11 cellular contexts compared by ENCODE assay signal in genomic region chr7:20343954-20344353, GRCh38. TPM values are rescaled to one million over a fixed set of nuclear protein-coding genes. Genes with fewer than 3 reads are reported as not detected.
"Had no signal": no experiment of that assay in that cellular context is flagged by ENCODE, and none has a peak within 500 bp of the region (broad histone marks: within the 10 kb centered on the region; RNA-seq: fewer than 3 reads in every experiment).

No MANE protein-coding gene starts in this region.

- H3K4me1 Mint-ChIP-seq: naive thymus-derived CD8-positive, alpha-beta T cell had no signal

- DNase-seq: effector memory CD8-positive, alpha-beta T cell; foreskin keratinocyte; naive thymus-derived CD8-positive, alpha-beta T cell; psoas muscle; stimulated activated CD4-positive, alpha-beta T cell treated with anti-CD3 and anti-CD28 coated beads, Interleukin-2, amount 100 ng/mL, for 24 hours; stimulated activated naive CD4-positive, alpha-beta T cell; stomach had no signal

- H3K36me3 Mint-ChIP-seq: naive thymus-derived CD8-positive, alpha-beta T cell had no signal

- H3K36me3 ChIP-seq: neutrophil, stomach had no signal

- H3K27me3 Mint-ChIP-seq: effector memory CD8-positive, alpha-beta T cell; type B pancreatic cell had no signal

- H3K27me3 ChIP-seq: foreskin keratinocyte, hepatocyte, neutrophil, stomach had no signal

- H3K27ac Mint-ChIP-seq: effector memory CD8-positive, alpha-beta T cell; naive thymus-derived CD8-positive, alpha-beta T cell; type B pancreatic cell had no signal

- H3K4me3 Mint-ChIP-seq: effector memory CD8-positive, alpha-beta T cell; naive thymus-derived CD8-positive, alpha-beta T cell; type B pancreatic cell had no signal

- ATAC-seq: effector memory CD8-positive, alpha-beta T cell; foreskin keratinocyte; naive thymus-derived CD8-positive, alpha-beta T cell; psoas muscle; sciatic nerve had no signal

- H3K4me1 ChIP-seq: psoas muscle had no signal

- H3K9me3 Mint-ChIP-seq: effector memory CD8-positive, alpha-beta T cell; type B pancreatic cell had no signal

- H3K4me3 ChIP-seq: hepatocyte, psoas muscle, stomach had no signal

- H3K9me3 ChIP-seq: neutrophil, psoas muscle, stomach had no signal

- H3K27ac ChIP-seq: foreskin keratinocyte, hepatocyte, neutrophil, psoas muscle, stomach had no signal

RNA-seq across cellular contexts. Expression of gene ITGB8, which starts 13.3 kb away (rescaled TPM):
- total RNA-seq: naive thymus-derived CD8-positive, alpha-beta T cell had no signal
- polyA plus RNA-seq: naive thymus-derived CD8-positive, alpha-beta T cell had no signal
